Comparison of ENCODE assay signal across 2 cellular contexts in the genomic region with DNA sequence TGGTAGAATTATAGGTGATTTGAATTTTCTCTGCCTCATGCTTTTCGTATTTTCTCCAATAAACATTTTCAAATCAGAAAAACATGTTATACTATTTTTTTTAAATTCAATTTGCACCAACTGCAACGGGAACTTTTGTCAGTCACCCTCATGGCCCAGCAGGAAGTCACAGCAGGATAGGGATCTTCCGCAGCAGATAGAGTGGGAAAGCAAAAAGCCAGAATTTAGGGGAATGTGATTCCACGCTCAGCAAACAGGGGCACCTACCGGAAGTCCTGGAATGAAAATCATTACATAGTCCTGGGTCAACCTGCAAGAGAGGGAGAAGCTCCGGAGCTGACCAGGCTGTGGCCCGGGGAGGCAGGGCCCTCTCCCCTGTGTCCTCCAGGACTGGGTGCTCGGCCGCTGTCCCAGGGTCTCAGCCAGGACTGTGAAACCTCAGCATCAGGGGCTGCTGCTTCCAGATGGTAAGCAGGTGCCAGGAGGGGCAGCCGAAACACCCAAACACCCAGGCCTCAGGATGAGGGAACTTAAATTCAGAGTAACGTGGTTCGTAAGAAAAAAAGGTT.
TF ChIP-seq lines count a peak whose summit lies in the region.

No MANE protein-coding gene starts in this region.

TF ChIP-seq in HEK293T, 16 proteins besides CTCF, POLR2A, EP300 and RAD21:
- TF ChIP-seq FOXM1 (IDR thresholded peaks at IDR 0.05; ENCODE audit: borderline replicate concordance) (no peak), ARNT (IDR thresholded peaks at IDR 0.05) (no peak), CTBP1 (IDR thresholded peaks at IDR 0.05; ENCODE audit: borderline replicate concordance) (no peak), NFRKB (IDR thresholded peaks at IDR 0.05) (no peak), TARDBP (IDR thresholded peaks at IDR 0.05) (no peak), FOXA1 (IDR thresholded peaks at IDR 0.05) (no peak)

TF ChIP-seq in H1, 55 proteins besides CTCF, POLR2A, EP300 and RAD21:
- TF ChIP-seq RFX5 (IDR thresholded peaks at IDR 0.05; ENCODE audit: borderline replicate concordance, low read depth, low read length) (no peak), TAF7 (optimal IDR thresholded peaks at IDR 0.05; ENCODE audit: borderline replicate concordance, low read depth, low read length) (no peak), NRF1 (IDR thresholded peaks at IDR 0.05; ENCODE audit: low read depth, low read length) (no peak), CHD1 (IDR thresholded peaks at IDR 0.05; ENCODE audit: low read depth, low read length) (no peak), SUZ12 (IDR thresholded peaks at IDR 0.05; ENCODE audit: low read length) (no peak), SIN3A (conservative IDR thresholded peaks at IDR 0.05 in 1 of 2, IDR thresholded peaks at IDR 0.05 in 1 of 2; ENCODE audit: low read depth in 1 of 2, low read length in 2 of 2) (no peak), KDM5A (IDR thresholded peaks at IDR 0.05; ENCODE audit: low read length) (no peak), POLR2AphosphoS5 (IDR thresholded peaks at IDR 0.05; ENCODE audit: low read depth, low read length) (no peak), PHF8 (conservative IDR thresholded peaks at IDR 0.05; ENCODE audit: low read depth, low read length) (no peak), SAP30 (IDR thresholded peaks at IDR 0.05; ENCODE audit: insufficient read depth, insufficient replicate concordance, low read length) (no peak), GTF2F1 (IDR thresholded peaks at IDR 0.05; ENCODE audit: borderline replicate concordance, low read depth, low read length) (no peak)
- TF ChIP-seq, protein P1, sequence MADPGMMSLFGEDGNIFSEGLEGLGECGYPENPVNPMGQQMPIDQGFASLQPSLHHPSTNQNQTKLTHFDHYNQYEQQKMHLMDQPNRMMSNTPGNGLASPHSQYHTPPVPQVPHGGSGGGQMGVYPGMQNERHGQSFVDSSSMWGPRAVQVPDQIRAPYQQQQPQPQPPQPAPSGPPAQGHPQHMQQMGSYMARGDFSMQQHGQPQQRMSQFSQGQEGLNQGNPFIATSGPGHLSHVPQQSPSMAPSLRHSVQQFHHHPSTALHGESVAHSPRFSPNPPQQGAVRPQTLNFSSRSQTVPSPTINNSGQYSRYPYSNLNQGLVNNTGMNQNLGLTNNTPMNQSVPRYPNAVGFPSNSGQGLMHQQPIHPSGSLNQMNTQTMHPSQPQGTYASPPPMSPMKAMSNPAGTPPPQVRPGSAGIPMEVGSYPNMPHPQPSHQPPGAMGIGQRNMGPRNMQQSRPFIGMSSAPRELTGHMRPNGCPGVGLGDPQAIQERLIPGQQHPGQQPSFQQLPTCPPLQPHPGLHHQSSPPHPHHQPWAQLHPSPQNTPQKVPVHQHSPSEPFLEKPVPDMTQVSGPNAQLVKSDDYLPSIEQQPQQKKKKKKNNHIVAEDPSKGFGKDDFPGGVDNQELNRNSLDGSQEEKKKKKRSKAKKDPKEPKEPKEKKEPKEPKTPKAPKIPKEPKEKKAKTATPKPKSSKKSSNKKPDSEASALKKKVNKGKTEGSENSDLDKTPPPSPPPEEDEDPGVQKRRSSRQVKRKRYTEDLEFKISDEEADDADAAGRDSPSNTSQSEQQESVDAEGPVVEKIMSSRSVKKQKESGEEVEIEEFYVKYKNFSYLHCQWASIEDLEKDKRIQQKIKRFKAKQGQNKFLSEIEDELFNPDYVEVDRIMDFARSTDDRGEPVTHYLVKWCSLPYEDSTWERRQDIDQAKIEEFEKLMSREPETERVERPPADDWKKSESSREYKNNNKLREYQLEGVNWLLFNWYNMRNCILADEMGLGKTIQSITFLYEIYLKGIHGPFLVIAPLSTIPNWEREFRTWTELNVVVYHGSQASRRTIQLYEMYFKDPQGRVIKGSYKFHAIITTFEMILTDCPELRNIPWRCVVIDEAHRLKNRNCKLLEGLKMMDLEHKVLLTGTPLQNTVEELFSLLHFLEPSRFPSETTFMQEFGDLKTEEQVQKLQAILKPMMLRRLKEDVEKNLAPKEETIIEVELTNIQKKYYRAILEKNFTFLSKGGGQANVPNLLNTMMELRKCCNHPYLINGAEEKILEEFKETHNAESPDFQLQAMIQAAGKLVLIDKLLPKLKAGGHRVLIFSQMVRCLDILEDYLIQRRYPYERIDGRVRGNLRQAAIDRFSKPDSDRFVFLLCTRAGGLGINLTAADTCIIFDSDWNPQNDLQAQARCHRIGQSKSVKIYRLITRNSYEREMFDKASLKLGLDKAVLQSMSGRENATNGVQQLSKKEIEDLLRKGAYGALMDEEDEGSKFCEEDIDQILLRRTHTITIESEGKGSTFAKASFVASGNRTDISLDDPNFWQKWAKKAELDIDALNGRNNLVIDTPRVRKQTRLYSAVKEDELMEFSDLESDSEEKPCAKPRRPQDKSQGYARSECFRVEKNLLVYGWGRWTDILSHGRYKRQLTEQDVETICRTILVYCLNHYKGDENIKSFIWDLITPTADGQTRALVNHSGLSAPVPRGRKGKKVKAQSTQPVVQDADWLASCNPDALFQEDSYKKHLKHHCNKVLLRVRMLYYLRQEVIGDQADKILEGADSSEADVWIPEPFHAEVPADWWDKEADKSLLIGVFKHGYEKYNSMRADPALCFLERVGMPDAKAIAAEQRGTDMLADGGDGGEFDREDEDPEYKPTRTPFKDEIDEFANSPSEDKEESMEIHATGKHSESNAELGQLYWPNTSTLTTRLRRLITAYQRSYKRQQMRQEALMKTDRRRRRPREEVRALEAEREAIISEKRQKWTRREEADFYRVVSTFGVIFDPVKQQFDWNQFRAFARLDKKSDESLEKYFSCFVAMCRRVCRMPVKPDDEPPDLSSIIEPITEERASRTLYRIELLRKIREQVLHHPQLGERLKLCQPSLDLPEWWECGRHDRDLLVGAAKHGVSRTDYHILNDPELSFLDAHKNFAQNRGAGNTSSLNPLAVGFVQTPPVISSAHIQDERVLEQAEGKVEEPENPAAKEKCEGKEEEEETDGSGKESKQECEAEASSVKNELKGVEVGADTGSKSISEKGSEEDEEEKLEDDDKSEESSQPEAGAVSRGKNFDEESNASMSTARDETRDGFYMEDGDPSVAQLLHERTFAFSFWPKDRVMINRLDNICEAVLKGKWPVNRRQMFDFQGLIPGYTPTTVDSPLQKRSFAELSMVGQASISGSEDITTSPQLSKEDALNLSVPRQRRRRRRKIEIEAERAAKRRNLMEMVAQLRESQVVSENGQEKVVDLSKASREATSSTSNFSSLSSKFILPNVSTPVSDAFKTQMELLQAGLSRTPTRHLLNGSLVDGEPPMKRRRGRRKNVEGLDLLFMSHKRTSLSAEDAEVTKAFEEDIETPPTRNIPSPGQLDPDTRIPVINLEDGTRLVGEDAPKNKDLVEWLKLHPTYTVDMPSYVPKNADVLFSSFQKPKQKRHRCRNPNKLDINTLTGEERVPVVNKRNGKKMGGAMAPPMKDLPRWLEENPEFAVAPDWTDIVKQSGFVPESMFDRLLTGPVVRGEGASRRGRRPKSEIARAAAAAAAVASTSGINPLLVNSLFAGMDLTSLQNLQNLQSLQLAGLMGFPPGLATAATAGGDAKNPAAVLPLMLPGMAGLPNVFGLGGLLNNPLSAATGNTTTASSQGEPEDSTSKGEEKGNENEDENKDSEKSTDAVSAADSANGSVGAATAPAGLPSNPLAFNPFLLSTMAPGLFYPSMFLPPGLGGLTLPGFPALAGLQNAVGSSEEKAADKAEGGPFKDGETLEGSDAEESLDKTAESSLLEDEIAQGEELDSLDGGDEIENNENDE (IDR thresholded peaks at IDR 0.05; ENCODE audit: insufficient replicate concordance, low read length) = no peak
- TF ChIP-seq, protein P2, sequence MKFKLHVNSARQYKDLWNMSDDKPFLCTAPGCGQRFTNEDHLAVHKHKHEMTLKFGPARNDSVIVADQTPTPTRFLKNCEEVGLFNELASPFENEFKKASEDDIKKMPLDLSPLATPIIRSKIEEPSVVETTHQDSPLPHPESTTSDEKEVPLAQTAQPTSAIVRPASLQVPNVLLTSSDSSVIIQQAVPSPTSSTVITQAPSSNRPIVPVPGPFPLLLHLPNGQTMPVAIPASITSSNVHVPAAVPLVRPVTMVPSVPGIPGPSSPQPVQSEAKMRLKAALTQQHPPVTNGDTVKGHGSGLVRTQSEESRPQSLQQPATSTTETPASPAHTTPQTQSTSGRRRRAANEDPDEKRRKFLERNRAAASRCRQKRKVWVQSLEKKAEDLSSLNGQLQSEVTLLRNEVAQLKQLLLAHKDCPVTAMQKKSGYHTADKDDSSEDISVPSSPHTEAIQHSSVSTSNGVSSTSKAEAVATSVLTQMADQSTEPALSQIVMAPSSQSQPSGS (IDR thresholded peaks at IDR 0.05; ENCODE audit: low read length) = no peak
- TF ChIP-seq, protein P3, sequence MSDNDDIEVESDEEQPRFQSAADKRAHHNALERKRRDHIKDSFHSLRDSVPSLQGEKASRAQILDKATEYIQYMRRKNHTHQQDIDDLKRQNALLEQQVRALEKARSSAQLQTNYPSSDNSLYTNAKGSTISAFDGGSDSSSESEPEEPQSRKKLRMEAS (IDR thresholded peaks at IDR 0.05) = no peak
- TF ChIP-seq, protein P4, sequence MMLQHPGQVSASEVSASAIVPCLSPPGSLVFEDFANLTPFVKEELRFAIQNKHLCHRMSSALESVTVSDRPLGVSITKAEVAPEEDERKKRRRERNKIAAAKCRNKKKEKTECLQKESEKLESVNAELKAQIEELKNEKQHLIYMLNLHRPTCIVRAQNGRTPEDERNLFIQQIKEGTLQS (IDR thresholded peaks at IDR 0.05; ENCODE audit: insufficient read depth, low read depth, low read length) = no peak
